ENCODE assay signal across 1 cellular context in the genomic region with DNA sequence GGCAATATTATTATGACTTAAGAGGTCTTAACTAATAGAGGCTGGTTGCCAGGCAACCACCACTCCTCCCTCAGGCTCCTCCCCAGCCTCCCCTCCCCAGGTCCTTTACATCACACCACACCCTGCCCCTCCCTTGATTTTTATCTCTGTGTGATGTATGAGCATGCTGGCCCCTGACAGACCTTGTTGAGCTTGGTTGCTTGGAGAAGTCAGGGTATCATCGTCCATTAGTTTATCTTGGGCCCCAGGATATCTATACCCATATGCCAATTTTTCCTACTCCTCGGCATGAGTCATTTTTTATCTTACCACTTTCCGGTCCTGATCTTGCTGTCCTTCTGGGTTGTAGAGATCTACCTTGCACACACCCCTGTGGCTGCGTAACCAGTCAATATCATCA.
TF ChIP-seq lines count a peak whose summit lies in the region.

No MANE protein-coding gene starts in this region.

TF ChIP-seq in K562, 482 proteins besides CTCF, POLR2A, EP300 and RAD21 (continued from another document and continues in another):
- TF ChIP-seq, protein P1, sequence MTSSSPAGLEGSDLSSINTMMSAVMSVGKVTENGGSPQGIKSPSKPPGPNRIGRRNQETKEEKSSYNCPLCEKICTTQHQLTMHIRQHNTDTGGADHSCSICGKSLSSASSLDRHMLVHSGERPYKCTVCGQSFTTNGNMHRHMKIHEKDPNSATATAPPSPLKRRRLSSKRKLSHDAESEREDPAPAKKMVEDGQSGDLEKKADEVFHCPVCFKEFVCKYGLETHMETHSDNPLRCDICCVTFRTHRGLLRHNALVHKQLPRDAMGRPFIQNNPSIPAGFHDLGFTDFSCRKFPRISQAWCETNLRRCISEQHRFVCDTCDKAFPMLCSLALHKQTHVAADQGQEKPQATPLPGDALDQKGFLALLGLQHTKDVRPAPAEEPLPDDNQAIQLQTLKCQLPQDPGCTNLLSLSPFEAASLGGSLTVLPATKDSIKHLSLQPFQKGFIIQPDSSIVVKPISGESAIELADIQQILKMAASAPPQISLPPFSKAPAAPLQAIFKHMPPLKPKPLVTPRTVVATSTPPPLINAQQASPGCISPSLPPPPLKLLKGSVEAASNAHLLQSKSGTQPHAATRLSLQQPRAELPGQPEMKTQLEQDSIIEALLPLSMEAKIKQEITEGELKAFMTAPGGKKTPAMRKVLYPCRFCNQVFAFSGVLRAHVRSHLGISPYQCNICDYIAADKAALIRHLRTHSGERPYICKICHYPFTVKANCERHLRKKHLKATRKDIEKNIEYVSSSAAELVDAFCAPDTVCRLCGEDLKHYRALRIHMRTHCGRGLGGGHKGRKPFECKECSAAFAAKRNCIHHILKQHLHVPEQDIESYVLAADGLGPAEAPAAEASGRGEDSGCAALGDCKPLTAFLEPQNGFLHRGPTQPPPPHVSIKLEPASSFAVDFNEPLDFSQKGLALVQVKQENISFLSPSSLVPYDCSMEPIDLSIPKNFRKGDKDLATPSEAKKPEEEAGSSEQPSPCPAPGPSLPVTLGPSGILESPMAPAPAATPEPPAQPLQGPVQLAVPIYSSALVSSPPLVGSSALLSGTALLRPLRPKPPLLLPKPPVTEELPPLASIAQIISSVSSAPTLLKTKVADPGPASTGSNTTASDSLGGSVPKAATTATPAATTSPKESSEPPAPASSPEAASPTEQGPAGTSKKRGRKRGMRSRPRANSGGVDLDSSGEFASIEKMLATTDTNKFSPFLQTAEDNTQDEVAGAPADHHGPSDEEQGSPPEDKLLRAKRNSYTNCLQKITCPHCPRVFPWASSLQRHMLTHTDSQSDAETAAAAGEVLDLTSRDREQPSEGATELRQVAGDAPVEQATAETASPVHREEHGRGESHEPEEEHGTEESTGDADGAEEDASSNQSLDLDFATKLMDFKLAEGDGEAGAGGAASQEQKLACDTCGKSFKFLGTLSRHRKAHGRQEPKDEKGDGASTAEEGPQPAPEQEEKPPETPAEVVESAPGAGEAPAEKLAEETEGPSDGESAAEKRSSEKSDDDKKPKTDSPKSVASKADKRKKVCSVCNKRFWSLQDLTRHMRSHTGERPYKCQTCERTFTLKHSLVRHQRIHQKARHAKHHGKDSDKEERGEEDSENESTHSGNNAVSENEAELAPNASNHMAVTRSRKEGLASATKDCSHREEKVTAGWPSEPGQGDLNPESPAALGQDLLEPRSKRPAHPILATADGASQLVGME (CRISPR knock-in tag; IDR thresholded peaks at IDR 0.05) = no peak
- TF ChIP-seq MAZ (CRISPR knock-in tag; conservative IDR thresholded peaks at IDR 0.05 in 1 of 2, IDR thresholded peaks at IDR 0.05 in 1 of 2) = peak in 1 of 2 experiments; percentile 64; a peak in 1 of 4 replicates
- TF ChIP-seq, protein P2, sequence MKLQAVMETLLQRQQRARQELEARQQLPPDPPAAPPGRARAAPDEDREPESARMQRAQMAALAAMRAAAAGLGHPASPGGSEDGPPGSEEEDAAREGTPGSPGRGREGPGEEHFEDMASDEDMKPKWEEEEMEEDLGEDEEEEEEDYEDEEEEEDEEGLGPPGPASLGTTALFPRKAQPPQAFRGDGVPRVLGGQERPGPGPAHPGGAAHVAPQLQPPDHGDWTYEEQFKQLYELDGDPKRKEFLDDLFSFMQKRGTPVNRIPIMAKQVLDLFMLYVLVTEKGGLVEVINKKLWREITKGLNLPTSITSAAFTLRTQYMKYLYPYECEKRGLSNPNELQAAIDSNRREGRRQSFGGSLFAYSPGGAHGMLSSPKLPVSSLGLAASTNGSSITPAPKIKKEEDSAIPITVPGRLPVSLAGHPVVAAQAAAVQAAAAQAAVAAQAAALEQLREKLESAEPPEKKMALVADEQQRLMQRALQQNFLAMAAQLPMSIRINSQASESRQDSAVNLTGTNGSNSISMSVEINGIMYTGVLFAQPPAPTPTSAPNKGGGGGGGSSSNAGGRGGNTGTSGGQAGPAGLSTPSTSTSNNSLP (IDR thresholded peaks at IDR 0.05; ENCODE audit: borderline replicate concordance, low read depth, low read length) = peak; percentile 63; the same call in 1 of the 2 replicates
- no peak for TF ChIP-seq FOXK1 (CRISPR knock-in tag; IDR thresholded peaks at IDR 0.05; ENCODE audit: borderline replicate concordance)
- no peak for TF ChIP-seq POLR2G (IDR thresholded peaks at IDR 0.05; ENCODE audit: low read depth, low read length)
- TF ChIP-seq, protein P3, sequence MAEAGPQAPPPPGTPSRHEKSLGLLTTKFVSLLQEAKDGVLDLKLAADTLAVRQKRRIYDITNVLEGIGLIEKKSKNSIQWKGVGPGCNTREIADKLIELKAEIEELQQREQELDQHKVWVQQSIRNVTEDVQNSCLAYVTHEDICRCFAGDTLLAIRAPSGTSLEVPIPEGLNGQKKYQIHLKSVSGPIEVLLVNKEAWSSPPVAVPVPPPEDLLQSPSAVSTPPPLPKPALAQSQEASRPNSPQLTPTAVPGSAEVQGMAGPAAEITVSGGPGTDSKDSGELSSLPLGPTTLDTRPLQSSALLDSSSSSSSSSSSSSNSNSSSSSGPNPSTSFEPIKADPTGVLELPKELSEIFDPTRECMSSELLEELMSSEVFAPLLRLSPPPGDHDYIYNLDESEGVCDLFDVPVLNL (CRISPR knock-in tag; IDR thresholded peaks at IDR 0.05; ENCODE audit: low read depth) = no peak
- peak; percentile 68 for TF ChIP-seq MYNN (IDR thresholded peaks at IDR 0.05)
- no peak for TF ChIP-seq MYNN (CRISPR knock-in tag; IDR thresholded peaks at IDR 0.05)
- no peak for TF ChIP-seq THRAP3 (IDR thresholded peaks at IDR 0.05; ENCODE audit: borderline replicate concordance)
- TF ChIP-seq FOXJ2 (tag; IDR thresholded peaks at IDR 0.05) = peak; percentile 84
- no peak for TF ChIP-seq PHTF2 (CRISPR knock-in tag; IDR thresholded peaks at IDR 0.05)
- peak; percentile 51; the same call in 1 of the 2 replicates for TF ChIP-seq ATF7 (IDR thresholded peaks at IDR 0.05)
- peak; percentile 96 for TF ChIP-seq SMARCA4 (IDR thresholded peaks at IDR 0.05)
- TF ChIP-seq ZBED1 (IDR thresholded peaks at IDR 0.05) = 0 out of 2 replicates have a peak, but pooled peaks have one; percentile 64
- peak; percentile 88 for TF ChIP-seq POLR2AphosphoS5 (IDR thresholded peaks at IDR 0.05; ENCODE audit: control insufficient read depth, insufficient read depth, low read depth, low read length)
- no peak for TF ChIP-seq SAP30 (IDR thresholded peaks at IDR 0.05; ENCODE audit: borderline replicate concordance, insufficient read depth, low read depth, low read length, poor library complexity, severe bottlenecking)
- TF ChIP-seq ETV5 (CRISPR knock-in tag; IDR thresholded peaks at IDR 0.05; ENCODE audit: low read depth) = peak; percentile 54; the same call in 1 of the 2 replicates
- peak; percentile 32; the same call in 1 of the 2 replicates for TF ChIP-seq EGR1 (conservative IDR thresholded peaks at IDR 0.05)
- peak; percentile 60 for TF ChIP-seq DACH1 (IDR thresholded peaks at IDR 0.05; ENCODE audit: partially characterized antibody)
- TF ChIP-seq SMARCC2 (IDR thresholded peaks at IDR 0.05; ENCODE audit: low read depth) = peak; percentile 93
- no peak for TF ChIP-seq ZNF431 (CRISPR knock-in tag; IDR thresholded peaks at IDR 0.05)
- TF ChIP-seq, protein P4, sequence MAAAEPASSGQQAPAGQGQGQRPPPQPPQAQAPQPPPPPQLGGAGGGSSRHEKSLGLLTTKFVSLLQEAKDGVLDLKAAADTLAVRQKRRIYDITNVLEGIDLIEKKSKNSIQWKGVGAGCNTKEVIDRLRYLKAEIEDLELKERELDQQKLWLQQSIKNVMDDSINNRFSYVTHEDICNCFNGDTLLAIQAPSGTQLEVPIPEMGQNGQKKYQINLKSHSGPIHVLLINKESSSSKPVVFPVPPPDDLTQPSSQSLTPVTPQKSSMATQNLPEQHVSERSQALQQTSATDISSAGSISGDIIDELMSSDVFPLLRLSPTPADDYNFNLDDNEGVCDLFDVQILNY (CRISPR knock-in tag; IDR thresholded peaks at IDR 0.05) = no peak
- no peak for TF ChIP-seq RFX5 (IDR thresholded peaks at IDR 0.05; ENCODE audit: low read depth, low read length)
- no peak for TF ChIP-seq ZNF586 (CRISPR knock-in tag; conservative IDR thresholded peaks at IDR 0.05)
- TF ChIP-seq TBL1XR1 (IDR thresholded peaks at IDR 0.05; ENCODE audit: low read length in 2 of 2) = peak in 1 of 2 experiments; percentile 84; a peak in 2 of 4 replicates
- TF ChIP-seq, protein P5, sequence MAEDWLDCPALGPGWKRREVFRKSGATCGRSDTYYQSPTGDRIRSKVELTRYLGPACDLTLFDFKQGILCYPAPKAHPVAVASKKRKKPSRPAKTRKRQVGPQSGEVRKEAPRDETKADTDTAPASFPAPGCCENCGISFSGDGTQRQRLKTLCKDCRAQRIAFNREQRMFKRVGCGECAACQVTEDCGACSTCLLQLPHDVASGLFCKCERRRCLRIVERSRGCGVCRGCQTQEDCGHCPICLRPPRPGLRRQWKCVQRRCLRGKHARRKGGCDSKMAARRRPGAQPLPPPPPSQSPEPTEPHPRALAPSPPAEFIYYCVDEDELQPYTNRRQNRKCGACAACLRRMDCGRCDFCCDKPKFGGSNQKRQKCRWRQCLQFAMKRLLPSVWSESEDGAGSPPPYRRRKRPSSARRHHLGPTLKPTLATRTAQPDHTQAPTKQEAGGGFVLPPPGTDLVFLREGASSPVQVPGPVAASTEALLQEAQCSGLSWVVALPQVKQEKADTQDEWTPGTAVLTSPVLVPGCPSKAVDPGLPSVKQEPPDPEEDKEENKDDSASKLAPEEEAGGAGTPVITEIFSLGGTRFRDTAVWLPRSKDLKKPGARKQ (CRISPR knock-in tag; IDR thresholded peaks at IDR 0.05) = no peak
- peak; percentile 52; the same call in 1 of the 2 replicates for TF ChIP-seq SMAD4 (CRISPR knock-in tag; conservative IDR thresholded peaks at IDR 0.05)
- TF ChIP-seq RNF2 (IDR thresholded peaks at IDR 0.05) = 0 out of 2 replicates have a peak, but pooled peaks have one; percentile 65
- TF ChIP-seq, protein P6, sequence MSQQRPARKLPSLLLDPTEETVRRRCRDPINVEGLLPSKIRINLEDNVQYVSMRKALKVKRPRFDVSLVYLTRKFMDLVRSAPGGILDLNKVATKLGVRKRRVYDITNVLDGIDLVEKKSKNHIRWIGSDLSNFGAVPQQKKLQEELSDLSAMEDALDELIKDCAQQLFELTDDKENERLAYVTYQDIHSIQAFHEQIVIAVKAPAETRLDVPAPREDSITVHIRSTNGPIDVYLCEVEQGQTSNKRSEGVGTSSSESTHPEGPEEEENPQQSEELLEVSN (IDR thresholded peaks at IDR 0.05; ENCODE audit: borderline replicate concordance in 1 of 2, extremely low read depth in 1 of 2, insufficient read depth in 1 of 2, insufficient read length in 1 of 2, low read depth in 1 of 2, low read length in 1 of 2, poor library complexity in 1 of 2, severe bottlenecking in 1 of 2) = no peak
- no peak for TF ChIP-seq ZNF311 (CRISPR knock-in tag; IDR thresholded peaks at IDR 0.05)
- TF ChIP-seq CBFB (CRISPR knock-in tag; IDR thresholded peaks at IDR 0.05) = no peak
- TF ChIP-seq ZNF644 (tag; IDR thresholded peaks at IDR 0.05; ENCODE audit: low read depth) = no peak
- TF ChIP-seq, protein P7, sequence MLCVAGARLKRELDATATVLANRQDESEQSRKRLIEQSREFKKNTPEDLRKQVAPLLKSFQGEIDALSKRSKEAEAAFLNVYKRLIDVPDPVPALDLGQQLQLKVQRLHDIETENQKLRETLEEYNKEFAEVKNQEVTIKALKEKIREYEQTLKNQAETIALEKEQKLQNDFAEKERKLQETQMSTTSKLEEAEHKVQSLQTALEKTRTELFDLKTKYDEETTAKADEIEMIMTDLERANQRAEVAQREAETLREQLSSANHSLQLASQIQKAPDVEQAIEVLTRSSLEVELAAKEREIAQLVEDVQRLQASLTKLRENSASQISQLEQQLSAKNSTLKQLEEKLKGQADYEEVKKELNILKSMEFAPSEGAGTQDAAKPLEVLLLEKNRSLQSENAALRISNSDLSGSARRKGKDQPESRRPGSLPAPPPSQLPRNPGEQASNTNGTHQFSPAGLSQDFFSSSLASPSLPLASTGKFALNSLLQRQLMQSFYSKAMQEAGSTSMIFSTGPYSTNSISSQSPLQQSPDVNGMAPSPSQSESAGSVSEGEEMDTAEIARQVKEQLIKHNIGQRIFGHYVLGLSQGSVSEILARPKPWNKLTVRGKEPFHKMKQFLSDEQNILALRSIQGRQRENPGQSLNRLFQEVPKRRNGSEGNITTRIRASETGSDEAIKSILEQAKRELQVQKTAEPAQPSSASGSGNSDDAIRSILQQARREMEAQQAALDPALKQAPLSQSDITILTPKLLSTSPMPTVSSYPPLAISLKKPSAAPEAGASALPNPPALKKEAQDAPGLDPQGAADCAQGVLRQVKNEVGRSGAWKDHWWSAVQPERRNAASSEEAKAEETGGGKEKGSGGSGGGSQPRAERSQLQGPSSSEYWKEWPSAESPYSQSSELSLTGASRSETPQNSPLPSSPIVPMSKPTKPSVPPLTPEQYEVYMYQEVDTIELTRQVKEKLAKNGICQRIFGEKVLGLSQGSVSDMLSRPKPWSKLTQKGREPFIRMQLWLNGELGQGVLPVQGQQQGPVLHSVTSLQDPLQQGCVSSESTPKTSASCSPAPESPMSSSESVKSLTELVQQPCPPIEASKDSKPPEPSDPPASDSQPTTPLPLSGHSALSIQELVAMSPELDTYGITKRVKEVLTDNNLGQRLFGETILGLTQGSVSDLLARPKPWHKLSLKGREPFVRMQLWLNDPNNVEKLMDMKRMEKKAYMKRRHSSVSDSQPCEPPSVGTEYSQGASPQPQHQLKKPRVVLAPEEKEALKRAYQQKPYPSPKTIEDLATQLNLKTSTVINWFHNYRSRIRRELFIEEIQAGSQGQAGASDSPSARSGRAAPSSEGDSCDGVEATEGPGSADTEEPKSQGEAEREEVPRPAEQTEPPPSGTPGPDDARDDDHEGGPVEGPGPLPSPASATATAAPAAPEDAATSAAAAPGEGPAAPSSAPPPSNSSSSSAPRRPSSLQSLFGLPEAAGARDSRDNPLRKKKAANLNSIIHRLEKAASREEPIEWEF (CRISPR knock-in tag; IDR thresholded peaks at IDR 0.05) = no peak
- peak; percentile 97 for TF ChIP-seq ARID1B (IDR thresholded peaks at IDR 0.05)
- TF ChIP-seq CBFA2T3 (IDR thresholded peaks at IDR 0.05) = peak; percentile 98
- TF ChIP-seq ZBTB8A (IDR thresholded peaks at IDR 0.05; ENCODE audit: partially characterized antibody) = no peak
- no peak for TF ChIP-seq TEAD2 (tag; IDR thresholded peaks at IDR 0.05)
- TF ChIP-seq KLF1 (tag; IDR thresholded peaks at IDR 0.05) = peak; percentile 70; the same call in 1 of the 2 replicates
- TF ChIP-seq, protein P8, sequence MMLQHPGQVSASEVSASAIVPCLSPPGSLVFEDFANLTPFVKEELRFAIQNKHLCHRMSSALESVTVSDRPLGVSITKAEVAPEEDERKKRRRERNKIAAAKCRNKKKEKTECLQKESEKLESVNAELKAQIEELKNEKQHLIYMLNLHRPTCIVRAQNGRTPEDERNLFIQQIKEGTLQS (IDR thresholded peaks at IDR 0.05) = peak; percentile 91
- TF ChIP-seq, protein P8 (CRISPR knock-in tag; conservative IDR thresholded peaks at IDR 0.05) = peak; percentile 69; the same call in 1 of the 2 replicates
- TF ChIP-seq, protein P9, sequence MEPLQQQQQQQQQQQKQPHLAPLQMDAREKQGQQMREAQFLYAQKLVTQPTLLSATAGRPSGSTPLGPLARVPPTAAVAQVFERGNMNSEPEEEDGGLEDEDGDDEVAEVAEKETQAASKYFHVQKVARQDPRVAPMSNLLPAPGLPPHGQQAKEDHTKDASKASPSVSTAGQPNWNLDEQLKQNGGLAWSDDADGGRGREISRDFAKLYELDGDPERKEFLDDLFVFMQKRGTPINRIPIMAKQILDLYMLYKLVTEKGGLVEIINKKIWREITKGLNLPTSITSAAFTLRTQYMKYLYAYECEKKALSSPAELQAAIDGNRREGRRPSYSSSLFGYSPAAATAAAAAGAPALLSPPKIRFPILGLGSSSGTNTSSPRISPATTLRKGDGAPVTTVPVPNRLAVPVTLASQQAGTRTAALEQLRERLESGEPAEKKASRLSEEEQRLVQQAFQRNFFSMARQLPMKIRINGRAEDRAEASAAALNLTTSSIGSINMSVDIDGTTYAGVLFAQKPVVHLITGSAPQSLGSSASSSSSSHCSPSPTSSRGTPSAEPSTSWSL (CRISPR knock-in tag; IDR thresholded peaks at IDR 0.05; ENCODE audit: borderline replicate concordance) = no peak
